8 cellular contexts compared by ENCODE assay signal in genomic region chr7:100476903-100477870, GRCh38. TPM values are rescaled to one million over a fixed set of nuclear protein-coding genes. Genes with fewer than 3 reads are reported as not detected.
DNase-seq lines count a peak whose midpoint lies in the region; ATAC-seq and TF ChIP-seq lines count a peak whose summit lies in the region.

No MANE protein-coding gene starts in this region.

- H3K9me3 Mint-ChIP-seq in chondrocyte (ENCODE audit: low read depth) = no peaks in the 10 kb centered on the region

- H3K27me3 Mint-ChIP-seq in chondrocyte (ENCODE audit: low read depth) = no peaks in the 10 kb centered on the region

- peak overlapping the region; percentile 80 to 90 for H3K4me3 ChIP-seq in muscle layer of duodenum (ENCODE audit: low read depth in 1 of 2, low read length in 2 of 2)
- H3K4me3 ChIP-seq in uterus = peak overlapping the region; percentile 78 to 88

- no peak for ATAC-seq in GM18511 (IDR thresholded peaks at IDR 0.05; ENCODE audit: unreplicated experiment)

- H3K36me3 Mint-ChIP-seq in chondrocyte (ENCODE audit: low read depth) = peaks cover 4% of the 10 kb centered on the region

- peak overlapping the region; percentile 66 for H3K27ac Mint-ChIP-seq in chondrocyte (ENCODE audit: unreplicated experiment)

- peak overlapping the region; percentile 90 for H3K4me3 Mint-ChIP-seq in chondrocyte (ENCODE audit: unreplicated experiment)

- intact Hi-C loops in uterus (cut with DNase I; ENCODE audit: low total_unique reads) = no loop called here

- H3K27me3 ChIP-seq in muscle layer of duodenum (ENCODE audit: low read depth, low read length) (no peaks in the 10 kb centered on the region), uterus (no peaks in the 10 kb centered on the region)

- H3K4me1 ChIP-seq in muscle layer of duodenum (ENCODE audit: control insufficient read depth in 1 of 2, insufficient read depth in 2 of 2, low read length in 2 of 2) = peaks cover 21 to 49% of the 10 kb centered on the region in 2 donors
- peaks cover 15 to 24% of the 10 kb centered on the region in 2 donors for H3K4me1 ChIP-seq in uterus

- no peaks in the 10 kb centered on the region for H3K9me3 ChIP-seq in muscle layer of duodenum (ENCODE audit: control insufficient read depth in 1 of 2, low read length in 2 of 2)
- H3K9me3 ChIP-seq in uterus = no peaks in the 10 kb centered on the region

- DNase-seq in EH (ENCODE audit: low read depth) = peak; percentile 20
- DNase-seq in RKO (ENCODE audit: low spot score) = peak; percentile 51
- no peak for DNase-seq in chondrocyte (ENCODE audit: low spot score)
- peak in 1 of 2 donors; percentile 28 for DNase-seq in uterus
- DNase-seq in DMS 273 (lab: John Stamatoyannopoulos, UW; ENCODE audit: unreplicated experiment) = no peak
- DNase-seq in AML-193 (lab: John Stamatoyannopoulos, UW) = no peak

- no peak for TF ChIP-seq POLR2A in uterus (IDR thresholded peaks at IDR 0.05)

- peak; percentile 48 for TF ChIP-seq CTCF in chondrocyte (IDR thresholded peaks at IDR 0.05)
- peak in 2 of 4 experiments; percentile 8 to 24 for TF ChIP-seq CTCF in uterus (IDR thresholded peaks at IDR 0.05)

- H3K36me3 ChIP-seq in muscle layer of duodenum (ENCODE audit: control insufficient read depth in 1 of 2, insufficient read depth in 2 of 2, low read length in 2 of 2) (peaks cover 4 to 8% of the 10 kb centered on the region in 2 donors), uterus (no peaks in the 10 kb centered on the region)

- H3K4me1 Mint-ChIP-seq in chondrocyte (ENCODE audit: low read depth) = peaks cover 30% of the 10 kb centered on the region

- H3K27ac ChIP-seq in muscle layer of duodenum (ENCODE audit: low read length) (peak overlapping the region; percentile 60), uterus (peak overlapping the region; percentile 82 to 94)

RNA-seq across cellular contexts. Expression of gene TSC22D4, which starts 1.8 kb away (rescaled TPM):
- total RNA-seq in chondrocyte (24.0 to 34.1 TPM (median 33.0 TPM) in 3 replicates), uterus (10 to 100 TPM; 17.6 to 40.3 (median 19.5) TPM)

RNA-seq across cellular contexts. Expression of gene NYAP1, which starts 6.5 kb away (rescaled TPM):
- 0.77 to 0.95 TPM (median 0.87 TPM) in 3 replicates for total RNA-seq in chondrocyte
- 1 to 10 TPM in 2 of 4 donors, under 1 TPM in 2; 0.29 to 6.5 (median 2.4) TPM for total RNA-seq in uterus

RNA-seq across cellular contexts. Expression of gene SPACDR, which starts 13.1 kb away (rescaled TPM):
- total RNA-seq in chondrocyte (0.42 to 0.87 TPM in 2 of 3 replicates, not detected in the other), uterus (10 to 100 TPM in 1 of 4 donors, 1 to 10 TPM in 2, not detected in 1; 1.4 to 22.1 (median 1.8) TPM)

RNA-seq across cellular contexts. Expression of gene PPP1R35, which starts 40.9 kb away (rescaled TPM):
- 20.5 to 23.0 TPM (median 21.0 TPM) in 3 replicates for total RNA-seq in chondrocyte
- total RNA-seq in uterus = 10 to 100 TPM in 2 of 4 donors, 1 to 10 TPM in 2; 7.4 to 39.7 (median 17.8) TPM

RNA-seq across cellular contexts. Expression of gene MEPCE, which starts 47.6 kb away (rescaled TPM):
- total RNA-seq in chondrocyte (30.9 to 39.1 TPM (median 31.8 TPM) in 3 replicates), uterus (10 to 100 TPM; 21.2 to 44.2 (median 30.2) TPM)

Comparison
In these comparisons a context has a peak if more than half of its experiments do, and no peak if none do; other contexts are left out.
1. DNase-seq: peak in EH (single experiment) and RKO (single experiment); none in chondrocyte (single experiment), DMS 273 (single experiment) and AML-193 (0 of 2).